12 cellular contexts compared by ENCODE assay signal in genomic region chr17:29039764-29040598, GRCh38. TPM values are rescaled to one million over a fixed set of nuclear protein-coding genes. Genes with fewer than 3 reads are reported as not detected.
DNase-seq lines count a peak whose midpoint lies in the region; TF ChIP-seq lines count a peak whose summit lies in the region.
"Had no signal": no experiment of that assay in that cellular context is flagged by ENCODE, and none has a peak within 500 bp of the region (broad histone marks: within the 10 kb centered on the region; RNA-seq: fewer than 3 reads in every experiment).

No MANE protein-coding gene starts in this region.

- peaks cover 39% of the 10 kb centered on the region for H3K4me1 Mint-ChIP-seq in osteocyte (ENCODE audit: unreplicated experiment)

- DNase-seq in ELF-1 (ENCODE audit: low read depth, low spot score) (peak; percentile 62), NCI-H82 treated with DMSO at 0.1 percent for 48 hours (lab: John Stamatoyannopoulos, UW; ENCODE audit: unreplicated experiment) (peak; percentile 21), epithelial cell of prostate (ENCODE audit: low read depth, low spot score) (peak; percentile 18), osteocyte (ENCODE audit: extremely low spot score, unreplicated experiment) (no peak), GM10266 (ENCODE audit: extremely low spot score) (no peak), SW 1271 (lab: John Stamatoyannopoulos, UW) (no peak), GM19238 (ENCODE audit: insufficient read length, low spot score) (no peak)
- DNase-seq in NK-92 treated with Interleukin-12 subunit alpha and Interleukin-12 subunit beta, amount 100 ng/mL, for 24 hours (lab: John Stamatoyannopoulos, UW), result no peak
- DNase-seq: NCI-H187 treated with DMSO at 0.1 percent for 48 hours, sigmoid colon had no signal

- H3K27ac ChIP-seq in epithelial cell of prostate, result peak overlapping the region; percentile 21
- H3K27ac ChIP-seq: sigmoid colon had no signal

- H3K9me3 Mint-ChIP-seq in osteocyte (ENCODE audit: unreplicated experiment), result peaks cover 5% of the 10 kb centered on the region

- peak overlapping the region; percentile 80 for H3K27ac Mint-ChIP-seq in osteocyte (ENCODE audit: unreplicated experiment)
- H3K27ac Mint-ChIP-seq: stimulated activated effector memory CD8-positive, alpha-beta T cell treated with anti-CD3 and anti-CD28 coated beads, Interleukin-12 subunit alpha, Interleukin-12 subunit beta, amount 100 ng/mL, for 72 hours had no signal

- peaks cover 7% of the 10 kb centered on the region for H3K27me3 Mint-ChIP-seq in osteocyte (ENCODE audit: unreplicated experiment)

- H3K4me3 Mint-ChIP-seq in osteocyte (ENCODE audit: unreplicated experiment), result no peak overlapping the region
- H3K4me3 Mint-ChIP-seq: stimulated activated effector memory CD8-positive, alpha-beta T cell treated with anti-CD3 and anti-CD28 coated beads, Interleukin-12 subunit alpha, Interleukin-12 subunit beta, amount 100 ng/mL, for 72 hours had no signal

- H3K36me3 Mint-ChIP-seq in osteocyte (ENCODE audit: unreplicated experiment), result peaks cover 1% of the 10 kb centered on the region
- H3K36me3 Mint-ChIP-seq: stimulated activated effector memory CD8-positive, alpha-beta T cell treated with anti-CD3 and anti-CD28 coated beads, Interleukin-12 subunit alpha, Interleukin-12 subunit beta, amount 100 ng/mL, for 72 hours had no signal

- TF ChIP-seq CTCF in osteocyte (IDR thresholded peaks at IDR 0.05) (no peak), GM10266 (IDR thresholded peaks at IDR 0.05; ENCODE audit: control insufficient read depth, insufficient read depth, low read depth, missing control alignments) (no peak)

RNA-seq across cellular contexts. Expression of gene PIPOX, which starts 3.0 kb away (rescaled TPM):
- total RNA-seq in osteocyte, result 1.1 and 1.6 TPM in 2 replicates

RNA-seq across cellular contexts. Expression of gene SEZ6, which starts 34.1 kb away (rescaled TPM):
- not detected in 2 replicates for total RNA-seq in osteocyte
- total RNA-seq: SK-MEL-5 had no signal

Comparison
In these comparisons a context has a peak if more than half of its experiments do, and no peak if none do; other contexts are left out.
1. DNase-seq: peak in ELF-1 (single experiment), NCI-H82 treated with DMSO at 0.1 percent for 48 hours (single experiment) and epithelial cell of prostate (single experiment); none in osteocyte (single experiment), GM10266 (single experiment), NK-92 treated with Interleukin-12 subunit alpha and Interleukin-12 subunit beta, amount 100 ng/mL, for 24 hours (single experiment), SW 1271 (0 of 2) and GM19238 (single experiment).